ENCODE assay signal across 9 cellular contexts in the genomic region with DNA sequence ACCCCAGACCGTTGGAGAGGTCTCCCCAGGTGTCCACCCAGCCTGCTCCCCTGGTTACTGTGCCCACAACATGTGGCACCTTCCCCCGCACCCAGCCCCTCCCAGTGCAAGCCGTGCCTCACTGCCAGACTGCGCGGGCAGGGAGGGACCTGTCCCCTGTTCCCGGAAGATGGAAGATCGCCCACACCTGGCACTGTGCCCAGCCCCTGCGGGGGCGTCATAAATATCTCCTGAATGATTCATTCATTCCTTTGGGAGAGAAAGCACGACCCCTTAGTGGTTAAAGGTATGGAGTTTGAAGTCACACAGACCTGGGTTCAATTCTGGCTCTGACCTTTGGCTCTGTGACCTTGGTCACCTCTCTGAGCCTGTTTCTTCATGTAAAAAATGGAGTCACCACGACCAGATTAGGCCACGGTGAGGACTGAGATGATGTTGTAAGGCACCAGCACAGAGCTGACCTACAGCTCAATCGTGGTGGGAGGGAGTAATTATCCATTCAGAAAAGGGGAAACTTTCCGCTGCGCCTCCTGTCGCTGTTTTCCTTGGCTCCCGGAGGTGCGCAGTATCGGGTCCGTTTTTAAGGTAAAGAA. TPM values are rescaled to one million over a fixed set of nuclear protein-coding genes. Genes with fewer than 3 reads are reported as not detected.
A peak's percentile ranks its signal among the peaks of the same experiment; 100 is the strongest.
DNase-seq lines count a peak whose midpoint lies in the region; ATAC-seq and TF ChIP-seq lines count a peak whose summit lies in the region.
"Had no signal": no experiment of that assay in that cellular context is flagged by ENCODE, and none has a peak within 500 bp of the region (broad histone marks: within the 10 kb centered on the region; RNA-seq: fewer than 3 reads in every experiment).

No MANE protein-coding gene starts in this region.

- peaks cover 0 to 12% (median 11%) of the 10 kb centered on the region in 3 donors for H3K4me1 ChIP-seq in skeletal muscle tissue (ENCODE audit: control insufficient read depth in 3 of 3, insufficient read depth in 3 of 3, low read length in 3 of 3)

- TF ChIP-seq CTCF in VCaP (conservative IDR thresholded peaks at IDR 0.05) (no peak), GM10266 (IDR thresholded peaks at IDR 0.05; ENCODE audit: control insufficient read depth, insufficient read depth, low read depth, missing control alignments) (no peak)

- H3K27ac ChIP-seq in VCaP (peak overlapping the region; percentile 18; the same call in 1 of the 2 replicates), skeletal muscle tissue (ENCODE audit: low read depth, low read length) (no peak overlapping the region)

- H3K27me3 ChIP-seq in skeletal muscle tissue (ENCODE audit: control insufficient read depth in 3 of 3, insufficient read depth in 3 of 3, low read length in 3 of 3), result peaks cover 23 to 26% (median 24%) of the 10 kb centered on the region in 3 donors

- ATAC-seq in GM19023 (IDR thresholded peaks at IDR 0.05; ENCODE audit: unreplicated experiment) (no peak), HG03521 (IDR thresholded peaks at IDR 0.05; ENCODE audit: unreplicated experiment) (no peak)

- no peaks in the 10 kb centered on the region for H3K9me3 ChIP-seq in skeletal muscle tissue (ENCODE audit: control insufficient read depth in 3 of 3, low read length in 3 of 3)

- no peaks in the 10 kb centered on the region for H3K36me3 ChIP-seq in skeletal muscle tissue (ENCODE audit: control insufficient read depth in 3 of 3, insufficient read depth in 3 of 3, low read length in 3 of 3)

- H3K4me3 ChIP-seq in skeletal muscle tissue (ENCODE audit: low read length in 3 of 3), result peak overlapping the region; percentile 48 to 70 (median 57)

- H3K9ac ChIP-seq in skeletal muscle tissue (ENCODE audit: low read depth in 1 of 3, low read length in 3 of 3), result peak overlapping the region in 1 of 3 donors; percentile 45

- DNase-seq in NCI-H1417 (lab: John Stamatoyannopoulos, UW) (peak in 2 of 3 experiments; percentile 55 to 74), NCI-H1417 treated with DMSO at 0.1 percent for 48 hours (lab: John Stamatoyannopoulos, UW) (no peak), hepatic stellate cell (ENCODE audit: low spot score) (peak; percentile 37), GM10266 (ENCODE audit: extremely low spot score) (no peak)

RNA-seq across cellular contexts. Expression of a gene that starts 0.5 kb away (rescaled TPM):
- total RNA-seq in skeletal muscle tissue, result not detected
- total RNA-seq: pulmonary artery endothelial cell had no signal

RNA-seq across cellular contexts. Expression of a gene that starts 34.2 kb away (rescaled TPM):
- total RNA-seq in skeletal muscle tissue, result 7.8 TPM

RNA-seq across cellular contexts. Expression of a gene that starts 47.3 kb away (rescaled TPM):
- not detected for total RNA-seq in skeletal muscle tissue
- total RNA-seq: pulmonary artery endothelial cell had no signal

Comparison
In these comparisons a context has a peak if more than half of its experiments do, and no peak if none do; other contexts are left out.
1. DNase-seq: peak in NCI-H1417 (2 of 3) and hepatic stellate cell (single experiment); none in NCI-H1417 treated with DMSO at 0.1 percent for 48 hours (single experiment) and GM10266 (single experiment).